Comparison of ENCODE assay signal across 8 cellular contexts in the genomic region with DNA sequence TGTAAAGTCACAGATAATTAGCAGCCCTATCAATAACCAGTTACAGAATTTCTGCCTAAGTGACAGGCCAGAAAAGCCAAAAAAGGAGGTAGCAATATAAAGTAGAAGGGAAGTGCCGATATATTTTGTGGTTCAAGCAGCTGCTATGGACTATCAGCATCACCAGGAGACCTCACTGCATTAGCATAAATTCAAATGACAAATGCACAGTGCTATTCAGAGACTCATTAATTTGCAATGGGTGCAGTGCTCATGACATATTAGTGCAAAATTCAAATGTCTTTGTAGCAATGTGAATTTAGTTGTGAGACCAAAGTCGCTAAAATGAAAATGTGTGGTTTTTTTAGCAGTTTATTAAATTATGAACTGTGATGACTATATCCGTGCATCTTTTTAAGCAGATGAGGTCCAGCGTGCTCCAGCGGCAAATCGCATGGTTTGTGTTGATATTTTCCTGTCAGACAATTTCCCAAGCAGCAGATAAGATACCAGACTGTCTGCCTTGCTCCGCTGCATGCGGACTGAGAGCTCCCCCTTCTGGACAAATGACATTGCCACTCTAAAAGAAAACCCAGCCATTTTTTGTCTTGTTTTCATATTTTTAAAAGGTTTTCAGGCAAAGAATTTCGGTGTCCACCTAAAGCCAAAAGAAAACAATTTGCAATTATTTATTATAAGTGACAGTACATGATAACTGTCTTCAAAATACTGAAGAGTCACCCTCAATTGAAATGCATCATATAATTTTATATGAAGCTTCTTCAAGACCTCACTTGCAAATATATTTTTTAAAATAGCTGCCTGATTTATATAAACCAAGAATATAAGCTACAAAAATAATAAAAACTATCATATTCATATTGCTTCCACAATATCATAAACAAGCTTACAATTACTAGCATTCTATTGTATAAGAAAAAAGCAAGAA.
DNase-seq lines count a peak whose midpoint lies in the region; ATAC-seq and TF ChIP-seq lines count a peak whose summit lies in the region.

No MANE protein-coding gene starts in this region.

- ATAC-seq in GM19025 (IDR thresholded peaks at IDR 0.05; ENCODE audit: low read depth, unreplicated experiment), result peak; percentile 66

- no peak for DNase-seq in BJ (ENCODE audit: low read depth)
- peak; percentile 14 for DNase-seq in HS-27A (ENCODE audit: low read depth)
- peak; percentile 59 for DNase-seq in NOMO-1 treated with DMSO at 0.1 percent for 48 hours (lab: John Stamatoyannopoulos, UW; ENCODE audit: unreplicated experiment)
- peak; percentile 23 for DNase-seq in activated T-cell treated with anti-CD3 and anti-CD28 coated beads, Interleukin-2, amount 50 U/mL, for 1 hour
- peak; percentile 47 for DNase-seq in fibroblast of the conjunctiva (ENCODE audit: low read depth)
- peak; percentile 58 for DNase-seq in transverse colon

- H3K27me3 ChIP-seq in BJ (ENCODE audit: control insufficient read depth, insufficient read depth, low read length) (no peaks in the 10 kb centered on the region; the same call in 1 of the 2 replicates), neutrophil (no peaks in the 10 kb centered on the region), transverse colon (no peaks in the 10 kb centered on the region)

- POLR2A ChIA-PET in BJ (lab: Charles Lee), result no interaction called here

- in situ Hi-C loops in transverse colon (cut with MboI; ENCODE audit: low pct_ligation_motif_present in 1 of 4, low pct_unique_long_range_greater_than_20kb in 1 of 4, low sequenced_read_pairs in 3 of 4), result loop anchor here in 3 of 4 donors (10.0 to 25.0 kb wide), 3 partner anchors 130 to 1553 kb away; no protein-coding TSS in a partner anchor

- H3K27ac ChIP-seq in neutrophil (no peak overlapping the region), transverse colon (no peak overlapping the region)

- H3K36me3 ChIP-seq in BJ (ENCODE audit: control insufficient read depth, insufficient read depth, low read length) (no peaks in the 10 kb centered on the region), neutrophil (no peaks in the 10 kb centered on the region), transverse colon (no peaks in the 10 kb centered on the region)

- no peak for TF ChIP-seq POLR2A in transverse colon (IDR thresholded peaks at IDR 0.05)

- TF ChIP-seq CTCF in BJ (IDR thresholded peaks at IDR 0.05; ENCODE audit: insufficient read depth, low read depth, low read length) (peak; percentile 94), neutrophil (IDR thresholded peaks at IDR 0.05) (peak; percentile 64), transverse colon (IDR thresholded peaks at IDR 0.05) (peak; percentile 78 to 93 (median 86))

- 18 to 19% methylated on average over 9 of the region's 9 CpGs for WGBS in transverse colon (ENCODE audit: low coverage in 1 of 2), 2 donors

- no peaks in the 10 kb centered on the region for H3K4me1 ChIP-seq in neutrophil (ENCODE audit: control insufficient read depth in 1 of 2, insufficient read depth in 1 of 2, low read depth in 1 of 2, low read length in 1 of 2)
- H3K4me1 ChIP-seq in transverse colon, result no peaks in the 10 kb centered on the region

- H3K4me3 ChIP-seq in BJ (ENCODE audit: low read depth, low read length) (no peak overlapping the region), neutrophil (ENCODE audit: low read depth in 1 of 2, low read length in 1 of 2) (no peak overlapping the region), transverse colon (no peak overlapping the region)

- no peak for TF ChIP-seq EP300 in transverse colon (IDR thresholded peaks at IDR 0.05; ENCODE audit: low read depth)

- CTCF ChIA-PET in BJ (lab: Yijun Ruan, JAX), result interaction anchor here (0.6 to 3.5 kb wide), 14 partner anchors 9 to 1541 kb away, joined by 3 to 69 read pairs (median 4); no protein-coding TSS in a partner anchor

- intact Hi-C loops in transverse colon (cut with DNase I; ENCODE audit: low total_unique reads), result loop anchor here (5.0 kb wide), 1 partner anchor 1538 kb away; no protein-coding TSS in a partner anchor

- no peaks in the 10 kb centered on the region for H3K9me3 ChIP-seq in neutrophil
- H3K9me3 ChIP-seq in transverse colon, result no peaks in the 10 kb centered on the region
